In the genomic region with DNA sequence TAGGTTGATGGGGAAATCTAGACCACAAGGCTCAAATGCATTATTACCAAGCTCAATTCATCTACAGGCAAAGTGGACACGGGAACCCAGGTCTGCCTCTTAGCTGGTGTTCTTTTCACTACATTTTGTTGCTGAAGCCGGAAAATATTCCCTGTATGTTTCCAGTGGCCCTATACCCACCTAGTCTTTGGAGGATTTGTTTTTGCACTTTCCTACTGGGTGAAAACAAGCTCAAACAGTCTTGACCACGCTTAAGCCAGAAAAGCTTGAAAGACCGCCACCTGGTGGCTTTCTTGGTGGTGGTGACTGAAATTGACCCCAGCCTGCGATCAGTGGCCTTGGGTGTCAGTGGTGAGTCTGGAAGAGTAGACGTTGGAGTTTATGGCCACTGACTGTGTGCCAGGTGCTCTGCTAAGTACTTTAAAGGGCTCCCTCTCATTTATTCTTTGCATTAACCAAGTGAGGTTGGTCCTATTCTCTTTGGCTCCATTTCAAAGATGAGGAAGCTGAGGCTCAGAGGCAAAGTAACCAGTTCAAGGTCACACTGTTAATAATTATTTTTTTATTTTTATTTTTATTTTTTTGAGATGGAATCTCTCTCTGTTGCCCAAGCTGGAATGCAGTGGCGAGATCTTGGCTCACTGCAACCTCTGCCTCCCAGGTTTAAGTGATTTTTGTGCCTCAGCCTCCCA, we compare ENCODE assay signal across 8 cellular contexts. TPM values are rescaled to one million over a fixed set of nuclear protein-coding genes. Genes with fewer than 3 reads are reported as not detected.
DNase-seq lines count a peak whose midpoint lies in the region; ATAC-seq, FAIRE-seq and TF ChIP-seq lines count a peak whose summit lies in the region.

No MANE protein-coding gene starts in this region.

- no peak for ATAC-seq in DND-41 (ENCODE audit: insufficient read depth, low read depth)
- peak; percentile 50 for ATAC-seq in HG02852 (IDR thresholded peaks at IDR 0.05; ENCODE audit: unreplicated experiment)
- ATAC-seq in Panc1 = peak; percentile 83
- no peak for ATAC-seq in HG03045 (IDR thresholded peaks at IDR 0.05; ENCODE audit: unreplicated experiment)
- ATAC-seq in GM19467 (IDR thresholded peaks at IDR 0.05; ENCODE audit: unreplicated experiment) = no peak

- H2AFZ ChIP-seq in DND-41 (ENCODE audit: low read depth, low read length) = no peak overlapping the region

- CTCF ChIA-PET in Panc1 (lab: Charles Lee) = interaction anchor here (0.6 to 2.8 kb wide), 14 partner anchors 13 to 251 kb away, joined by 3 to 53 read pairs (median 4); no protein-coding TSS in a partner anchor

- TF ChIP-seq CTCF in DND-41 (IDR thresholded peaks at IDR 0.05; ENCODE audit: borderline replicate concordance, extremely low read depth, low read length, poor library complexity, severe bottlenecking) (peak; percentile 70), Panc1 (IDR thresholded peaks at IDR 0.05) (peak; percentile 92), right atrium auricular region (IDR thresholded peaks at IDR 0.05) (peak; percentile 41 to 76)

- H3K27me3 ChIP-seq in DND-41 (ENCODE audit: insufficient read depth, low read length, poor library complexity) = peaks cover 22% of the 10 kb centered on the region
- peaks cover 39% of the 10 kb centered on the region for H3K27me3 ChIP-seq in Panc1 (ENCODE audit: control insufficient read depth, insufficient read depth, low read length)
- no peaks in the 10 kb centered on the region for H3K27me3 ChIP-seq in right atrium auricular region
- H3K27me3 ChIP-seq in small intestine (ENCODE audit: control insufficient read depth in 2 of 2, insufficient read depth in 2 of 2, low read length in 2 of 2) = peaks cover 3 to 19% of the 10 kb centered on the region in 2 donors

- no peak for FAIRE-seq in small intestine (lab: Jason Lieb, UNC)

- intact Hi-C loops in Panc1 (cut with micrococcal nuclease; ENCODE audit: unreplicated experiment) = loop anchor here (1.0 to 10.0 kb wide), 2 partner anchors 127 to 247 kb away; no protein-coding TSS in a partner anchor

- no peak overlapping the region for H3K27ac ChIP-seq in DND-41 (ENCODE audit: low read length)
- no peak overlapping the region for H3K27ac ChIP-seq in Panc1 (ENCODE audit: low read length)
- no peak overlapping the region for H3K27ac ChIP-seq in right atrium auricular region
- H3K27ac ChIP-seq in small intestine (ENCODE audit: low read depth in 1 of 2, low read length in 1 of 2) = no peak overlapping the region

- POLR2A ChIA-PET in Panc1 (lab: Charles Lee) = no interaction called here

- H3K36me3 ChIP-seq in DND-41 (ENCODE audit: insufficient read depth, low read length) (no peaks in the 10 kb centered on the region), Panc1 (ENCODE audit: control insufficient read depth, insufficient read depth, low read length) (no peaks in the 10 kb centered on the region), right atrium auricular region (no peaks in the 10 kb centered on the region), small intestine (ENCODE audit: control insufficient read depth in 2 of 2, insufficient read depth in 2 of 2, low read length in 2 of 2) (no peaks in the 10 kb centered on the region)

- BruUV-seq in Panc1 (replicated peaks; lab: Mats Ljungman, UMichigan) = no TSS peak

- no peaks in the 10 kb centered on the region; the same call in 1 of the 2 replicates for H4K20me1 ChIP-seq in DND-41 (ENCODE audit: insufficient read depth, low read length)

- no peak overlapping the region for H3K4me3 ChIP-seq in DND-41 (ENCODE audit: low read depth in 1 of 2, low read length in 2 of 2)
- no peak overlapping the region for H3K4me3 ChIP-seq in Panc1 (ENCODE audit: low read depth in 2 of 2, low read length in 2 of 2)
- H3K4me3 ChIP-seq in right atrium auricular region = no peak overlapping the region
- H3K4me3 ChIP-seq in small intestine (ENCODE audit: low read depth in 1 of 2, low read length in 2 of 2) = no peak overlapping the region

- H3K9ac ChIP-seq in DND-41 (ENCODE audit: low read depth, low read length) = no peak overlapping the region

- no peaks in the 10 kb centered on the region for H3K4me1 ChIP-seq in DND-41 (ENCODE audit: insufficient read depth, low read length)
- no peaks in the 10 kb centered on the region for H3K4me1 ChIP-seq in Panc1 (ENCODE audit: control insufficient read depth, insufficient read depth, low read length)
- peaks cover 0 to 6% of the 10 kb centered on the region in 2 donors for H3K4me1 ChIP-seq in right atrium auricular region
- H3K4me1 ChIP-seq in small intestine (ENCODE audit: control insufficient read depth in 2 of 2, insufficient read depth in 1 of 2, low read depth in 1 of 2, low read length in 1 of 2) = no peaks in the 10 kb centered on the region

- H3K9me3 ChIP-seq in DND-41 (ENCODE audit: insufficient read depth, low read length, severe bottlenecking) (no peaks in the 10 kb centered on the region), Panc1 (ENCODE audit: control insufficient read depth, insufficient read depth, low read depth, low read length) (no peaks in the 10 kb centered on the region), right atrium auricular region (no peaks in the 10 kb centered on the region), small intestine (ENCODE audit: control insufficient read depth, low read depth) (no peaks in the 10 kb centered on the region)

- H3K79me2 ChIP-seq in DND-41 (ENCODE audit: insufficient read depth, low read length) = no peaks in the 10 kb centered on the region

- DNase-seq in DND-41 (peak; percentile 30), Panc1 (ENCODE audit: low read depth, low spot score) (peak; percentile 58), amniotic epithelial cell (ENCODE audit: low read depth) (peak; percentile 56), right atrium auricular region (ENCODE audit: low spot score) (peak; percentile 67), small intestine (peak; percentile 71)

- WGBS in small intestine, 3 donors = 17 to 21% (median 20%) methylated on average over 7 of the region's 7 CpGs

- in situ Hi-C loops in Panc1 (cut with HindIII; ENCODE audit: low pct_unique_long_range_greater_than_20kb, low sequenced_read_pairs) = no loop called here

- H3K4me2 ChIP-seq in DND-41 (ENCODE audit: insufficient read depth, low read length) = no peak overlapping the region

RNA-seq across cellular contexts. Expression of gene CRTAC1, which starts 11.1 kb away (rescaled TPM):
- total RNA-seq in Panc1 (2021; ENCODE audit: unreplicated experiment) (0.23 TPM), right atrium auricular region (1 to 10 TPM; 3.5 to 5.6 TPM)
- 0.40 TPM for polyA plus RNA-seq in Panc1 (2012; ENCODE audit: insufficient read length)
- 1 to 10 TPM in 1 of 3 donors, not detected in 2; 2.3 TPM for polyA plus RNA-seq in small intestine

Comparison
In these comparisons a context has a peak if more than half of its experiments do, and no peak if none do; other contexts are left out.
1. ATAC-seq: peak in HG02852 (single experiment) and Panc1 (single experiment); none in DND-41 (single experiment), HG03045 (single experiment) and GM19467 (single experiment).
2. Peak in every context shown above with its lines, with median percentiles within 50 percentile points of each other: DNase-seq and CTCF ChIP-seq.